In genomic region chr10:96588060-96588554, GRCh38 we compare ENCODE assay signal across 9 cellular contexts. TPM values are rescaled to one million over a fixed set of nuclear protein-coding genes. Genes with fewer than 3 reads are reported as not detected.
DNase-seq lines count a peak whose midpoint lies in the region; ATAC-seq, FAIRE-seq and TF ChIP-seq lines count a peak whose summit lies in the region.
"Had no signal": no experiment of that assay in that cellular context is flagged by ENCODE, and none has a peak within 500 bp of the region (broad histone marks: within the 10 kb centered on the region; RNA-seq: fewer than 3 reads in every experiment).

No MANE protein-coding gene starts in this region.

- H3K27me3 Mint-ChIP-seq in activated T-cell treated with anti-CD3 and anti-CD28 coated beads, Interleukin-2, amount 50 U/mL, for 4 hours (ENCODE audit: low read depth), result no peaks in the 10 kb centered on the region
- no peaks in the 10 kb centered on the region for H3K27me3 Mint-ChIP-seq in activated CD8-positive, alpha-beta T cell treated with anti-CD3 and anti-CD28 coated beads for 36 hours
- H3K27me3 Mint-ChIP-seq: activated naive CD8-positive, alpha-beta T cell treated with anti-CD3 and anti-CD28 coated beads, Interleukin-2, amount 10 ng/mL, durations not matched to agents 7 days and 5 days had no signal

- peaks cover 36% of the 10 kb centered on the region for H3K4me1 Mint-ChIP-seq in activated T-cell treated with anti-CD3 and anti-CD28 coated beads, Interleukin-2, amount 50 U/mL, for 4 hours (ENCODE audit: low read depth)
- peaks cover 31% of the 10 kb centered on the region for H3K4me1 Mint-ChIP-seq in activated CD8-positive, alpha-beta T cell treated with anti-CD3 and anti-CD28 coated beads for 36 hours (ENCODE audit: low read depth)

- WGBS in A549 (ENCODE audit: missing lambda C conversion rate), result 42% methylated on average over 4 of the region's 4 CpGs
- 8% methylated on average over 4 of the region's 4 CpGs for WGBS in right lobe of liver (ENCODE audit: insufficient coverage, low coverage, low lambda C conversion rate, missing lambda C conversion rate)

- H3K27ac Mint-ChIP-seq in activated CD8-positive, alpha-beta T cell treated with anti-CD3 and anti-CD28 coated beads for 36 hours, result no peak overlapping the region
- H3K27ac Mint-ChIP-seq: activated naive CD8-positive, alpha-beta T cell treated with anti-CD3 and anti-CD28 coated beads, Interleukin-2, amount 10 ng/mL, durations not matched to agents 7 days and 5 days had no signal

- no peak for TF ChIP-seq CTCF in A549 (IDR thresholded peaks at IDR 0.05)
- no peak for TF ChIP-seq CTCF in right lobe of liver (IDR thresholded peaks at IDR 0.05)
- TF ChIP-seq CTCF in activated CD8-positive, alpha-beta T cell treated with anti-CD3 and anti-CD28 coated beads for 36 hours (IDR thresholded peaks at IDR 0.05), result no peak

- TF ChIP-seq EP300 in A549 (IDR thresholded peaks at IDR 0.05), result no peak

- no peak for TF ChIP-seq RAD21 in A549 (conservative IDR thresholded peaks at IDR 0.05 in 1 of 2, IDR thresholded peaks at IDR 0.05 in 1 of 2)

- FAIRE-seq in A549 (lab: Jason Lieb, UNC), result no peak
- FAIRE-seq in GM18507 (lab: Jason Lieb, UNC), result peak; percentile 80

- no peak overlapping the region for H3K4me3 Mint-ChIP-seq in activated T-cell treated with anti-CD3 and anti-CD28 coated beads, Interleukin-2, amount 50 U/mL, for 4 hours
- no peak overlapping the region for H3K4me3 Mint-ChIP-seq in activated CD8-positive, alpha-beta T cell treated with anti-CD3 and anti-CD28 coated beads for 36 hours
- H3K4me3 Mint-ChIP-seq: activated naive CD8-positive, alpha-beta T cell treated with anti-CD3 and anti-CD28 coated beads, Interleukin-2, amount 10 ng/mL, durations not matched to agents 7 days and 5 days had no signal

- POLR2A ChIA-PET in A549 (lab: Yijun Ruan, JAX), result interaction anchor here (0.5 to 1.2 kb wide), 3 partner anchors 22 to 570 kb away, joined by 3 to 4 read pairs (median 3); no protein-coding TSS in a partner anchor
- POLR2A ChIA-PET in activated CD8-positive, alpha-beta T cell treated with anti-CD3 and anti-CD28 coated beads for 36 hours (lab: Charles Lee), result interaction anchor here (0.5 to 1.0 kb wide), 2 partner anchors 62 to 176 kb away, joined by 3 to 4 read pairs; no protein-coding TSS in a partner anchor

- CTCF ChIA-PET in A549 (lab: Yijun Ruan, JAX), result no interaction called here
- CTCF ChIA-PET in activated CD8-positive, alpha-beta T cell treated with anti-CD3 and anti-CD28 coated beads for 36 hours (lab: Charles Lee), result no interaction called here

- H3K27ac ChIP-seq in A549 (peak overlapping the region; percentile 97 to 100), SK-N-MC (no peak overlapping the region), right lobe of liver (peak overlapping the region; percentile 84 to 98 (median 93))

- ATAC-seq in A549, result no peak
- ATAC-seq in right lobe of liver, result peak in 2 of 4 donors; percentile 14 to 43
- no peak for ATAC-seq in activated T-cell treated with anti-CD3 and anti-CD28 coated beads, Interleukin-2, amount 50 U/mL, for 4 hours
- ATAC-seq in activated CD8-positive, alpha-beta T cell treated with anti-CD3 and anti-CD28 coated beads for 36 hours, result no peak

- peaks cover 8% of the 10 kb centered on the region for H3K36me3 Mint-ChIP-seq in activated T-cell treated with anti-CD3 and anti-CD28 coated beads, Interleukin-2, amount 50 U/mL, for 4 hours (ENCODE audit: insufficient read depth)
- peaks cover 13% of the 10 kb centered on the region for H3K36me3 Mint-ChIP-seq in activated CD8-positive, alpha-beta T cell treated with anti-CD3 and anti-CD28 coated beads for 36 hours (ENCODE audit: low read depth)

- intact Hi-C loops in right lobe of liver (cut with DNase I), result no loop called here
- intact Hi-C loops in activated CD8-positive, alpha-beta T cell treated with anti-CD3 and anti-CD28 coated beads for 36 hours (cut with micrococcal nuclease), result no loop called here

- no peak overlapping the region for H3K9ac ChIP-seq in SK-N-MC (ENCODE audit: insufficient read length)

- H3K4me3 ChIP-seq in A549 (peak overlapping the region; percentile 95), SK-N-MC (peak overlapping the region; percentile 83), right lobe of liver (peak overlapping the region; percentile 84 to 91 (median 86))

- TF ChIP-seq POLR2A in A549 (IDR thresholded peaks at IDR 0.05; ENCODE audit: low read length), result no peak
- TF ChIP-seq POLR2A in right lobe of liver (IDR thresholded peaks at IDR 0.05), result peak; percentile 52

- H3K9me3 Mint-ChIP-seq in activated T-cell treated with anti-CD3 and anti-CD28 coated beads, Interleukin-2, amount 50 U/mL, for 4 hours, result no peaks in the 10 kb centered on the region
- H3K9me3 Mint-ChIP-seq in activated CD8-positive, alpha-beta T cell treated with anti-CD3 and anti-CD28 coated beads for 36 hours, result no peaks in the 10 kb centered on the region
- H3K9me3 Mint-ChIP-seq: activated naive CD8-positive, alpha-beta T cell treated with anti-CD3 and anti-CD28 coated beads, Interleukin-2, amount 10 ng/mL, durations not matched to agents 7 days and 5 days had no signal

- no peaks in the 10 kb centered on the region for H3K27me3 ChIP-seq in right lobe of liver

- H3K9me3 ChIP-seq in A549 (0 out of 3 replicates have a peak, but pooled peaks cover 4% of the 10 kb centered on the region), SK-N-MC (ENCODE audit: low read depth, low read length) (no peaks in the 10 kb centered on the region), right lobe of liver (no peaks in the 10 kb centered on the region)

- H3K36me3 ChIP-seq in SK-N-MC (ENCODE audit: insufficient read depth, low read length), result no peaks in the 10 kb centered on the region
- peaks cover 0 to 5% (median 0%) of the 10 kb centered on the region in 4 donors for H3K36me3 ChIP-seq in right lobe of liver

- DNase-seq in A549 (ENCODE audit: low read depth in 1 of 2, low spot score in 1 of 2) (no peak), GM18507 (ENCODE audit: extremely low spot score, insufficient read length, low read depth) (no peak), SK-N-MC (ENCODE audit: low read depth, low spot score) (no peak), right lobe of liver (no peak), putamen (ENCODE audit: low spot score) (no peak), RPMI8226 (no peak)
- no peak for DNase-seq in activated T-cell treated with anti-CD3 and anti-CD28 coated beads, Interleukin-2, amount 50 U/mL, for 4 hours
- no peak for DNase-seq in activated CD8-positive, alpha-beta T cell treated with anti-CD3 and anti-CD28 coated beads for 36 hours
- DNase-seq: activated naive CD8-positive, alpha-beta T cell treated with anti-CD3 and anti-CD28 coated beads, Interleukin-2, amount 10 ng/mL, durations not matched to agents 7 days and 5 days had no signal

- H3K4me2 ChIP-seq in A549, result peak overlapping the region; percentile 73

- H3K4me1 ChIP-seq in A549 (peaks cover 22% of the 10 kb centered on the region), right lobe of liver (peaks cover 0 to 41% (median 11%) of the 10 kb centered on the region in 4 donors)

TF ChIP-seq in A549, 52 proteins besides CTCF, POLR2A, EP300 and RAD21:
- TF ChIP-seq CHD4 (IDR thresholded peaks at IDR 0.05; ENCODE audit: borderline replicate concordance) (no peak), BHLHE40 (IDR thresholded peaks at IDR 0.05; ENCODE audit: low read depth, low read length) (no peak), RNF2 (IDR thresholded peaks at IDR 0.05; ENCODE audit: borderline replicate concordance, low read depth) (no peak), GATA3 (IDR thresholded peaks at IDR 0.05; ENCODE audit: borderline replicate concordance) (no peak), SMC3 (IDR thresholded peaks at IDR 0.05) (no peak), ZNF302 (CRISPR knock-in tag; IDR thresholded peaks at IDR 0.05) (no peak), CEBPB (IDR thresholded peaks at IDR 0.05) (no peak), EHMT2 (IDR thresholded peaks at IDR 0.05; ENCODE audit: low read depth) (no peak), ATOH8 (CRISPR knock-in tag; IDR thresholded peaks at IDR 0.05; ENCODE audit: low read depth) (no peak)

RNA-seq across cellular contexts. Expression of gene TM9SF3, which starts 1.3 kb away (rescaled TPM):
- polyA plus RNA-seq in A549 (2011; rRNA removed) (78.2 and 138 TPM in 2 replicates), A549 (2017; fragmentation: RNase III; extraction: RNeasy Plus Mini Kit Qiagen cat#74134 plus additional on column Dnase treatment) (88.9 to 92.9 TPM (median 92.3 TPM) in 3 replicates)
- 16.9 and 21.6 TPM in 2 replicates for polyA plus RNA-seq in A549 (2012; cell fraction: cytosol; rRNA removed)
- 16.7 and 37.0 TPM in 2 replicates for polyA plus RNA-seq in A549 (2012; cell fraction: nucleus; rRNA removed)
- polyA minus RNA-seq in A549 (2011; rRNA and poly(A)+ RNA removed), result 61.0 and 73.1 TPM in 2 replicates
- 10 to 100 TPM; 45.0 to 96.6 (median 71.8) TPM for total RNA-seq in right lobe of liver
- total RNA-seq in activated T-cell treated with anti-CD3 and anti-CD28 coated beads, Interleukin-2, amount 50 U/mL, for 4 hours, result 10 to 100 TPM; 92.8 to 96.5 (median 95.3) TPM
- 10 to 100 TPM; 66.4 to 71.1 TPM for total RNA-seq in activated CD8-positive, alpha-beta T cell treated with anti-CD3 and anti-CD28 coated beads for 36 hours
